27 cellular contexts compared by ENCODE assay signal in genomic region chr10:116553378-116553980, GRCh38.
"Had no signal": no experiment of that assay in that cellular context is flagged by ENCODE, and none has a peak within 500 bp of the region (broad histone marks: within the 10 kb centered on the region; RNA-seq: fewer than 3 reads in every experiment).

No MANE protein-coding gene starts in this region.

- H3K4me3 ChIP-seq: left lung, lower lobe of right lung, neural progenitor cell, right atrium auricular region, right lobe of liver, smooth muscle cell, stomach, testis, thyroid gland, transverse colon, upper lobe of right lung, uterus had no signal

- FAIRE-seq: islet of Langerhans, kidney had no signal

- H3K27ac ChIP-seq: left lung, lower lobe of right lung, neural progenitor cell, neutrophil, right atrium auricular region, right lobe of liver, stomach, testis, thyroid gland, transverse colon, upper lobe of right lung, uterus had no signal

- ATAC-seq: left colon; left lung; lower lobe of right lung; natural killer cell; right lobe of liver; stimulated activated naive B cell treated with anti-CD40 and anti-IgM and Interleukin-4, amounts not matched to agents 10 μg/mL and 1 μg/mL and 100 μg/mL, for 72 hours; stimulated activated naive CD8-positive, alpha-beta T cell treated with anti-CD3 and anti-CD28 coated beads, Interleukin-15, Interleukin-2, amounts not matched to agents 100 U/mL and 50 U/mL, for 24 hours; upper lobe of right lung had no signal

- DNase-seq: hypothalamus; immature natural killer cell; kidney; left colon; lower lobe of right lung; mesendoderm; naive B cell; natural killer cell; nephron progenitor cell; occipital lobe; right lobe of liver; stimulated activated CD4-positive, alpha-beta T cell treated with anti-CD3 and anti-CD28 coated beads, Interleukin-1b, Interleukin-23, amount 100 ng/mL, for 48 hours; stimulated activated CD4-positive, alpha-beta T cell treated with anti-CD3 and anti-CD28 coated beads, Interleukin-4, amount 100 ng/mL, for 1 hour; stimulated activated naive B cell treated with anti-CD40 and anti-IgM and Interleukin-4, amounts not matched to agents 10 μg/mL and 1 μg/mL and 100 μg/mL, for 72 hours; stimulated activated naive CD8-positive, alpha-beta T cell treated with anti-CD3 and anti-CD28 coated beads, Interleukin-15, Interleukin-2, amounts not matched to agents 100 U/mL and 50 U/mL, for 24 hours; stomach; testis; thyroid gland; transverse colon; upper lobe of right lung; uterus had no signal
